1 cellular context compared by ENCODE assay signal in genomic region chrX:41332988-41333743, GRCh38.
TF ChIP-seq lines count a peak whose summit lies in the region.

No MANE protein-coding gene starts in this region.

TF ChIP-seq in HepG2, 621 proteins besides CTCF, POLR2A, EP300 and RAD21 (continued from another document and continues in another):
- TF ChIP-seq SMAD3 (CRISPR knock-in tag; IDR thresholded peaks at IDR 0.05) (no peak), ZNF414 (CRISPR knock-in tag; IDR thresholded peaks at IDR 0.05) (0 out of 2 replicates have a peak, but pooled peaks have one; percentile 23), ZNF761 (CRISPR knock-in tag; conservative IDR thresholded peaks at IDR 0.05) (no peak), ZBTB3 (CRISPR knock-in tag; IDR thresholded peaks at IDR 0.05; ENCODE audit: borderline replicate concordance, low read depth) (no peak), ZNF530 (CRISPR knock-in tag; IDR thresholded peaks at IDR 0.05; ENCODE audit: low read depth) (no peak), AGO2 (optimal IDR thresholded peaks at IDR 0.05; ENCODE audit: low read depth, low read length) (peak; percentile 57), ZNF589 (CRISPR knock-in tag; conservative IDR thresholded peaks at IDR 0.05) (no peak), BORCS8-MEF2B (CRISPR knock-in tag; IDR thresholded peaks at IDR 0.05) (no peak), PTBP1 (IDR thresholded peaks at IDR 0.05; ENCODE audit: low read depth, low read length, poor library complexity, severe bottlenecking) (no peak), MIER3 (CRISPR knock-in tag; IDR thresholded peaks at IDR 0.05; ENCODE audit: borderline replicate concordance) (peak; percentile 17; the same call in 1 of the 2 replicates), ZNF746 (CRISPR knock-in tag; IDR thresholded peaks at IDR 0.05) (peak; percentile 81), HNF4G (IDR thresholded peaks at IDR 0.05; ENCODE audit: borderline replicate concordance, low read depth, low read length) (no peak), HNF4G (CRISPR knock-in tag; IDR thresholded peaks at IDR 0.05; ENCODE audit: borderline replicate concordance, low read depth) (no peak), ZSCAN30 (CRISPR knock-in tag; IDR thresholded peaks at IDR 0.05) (peak; percentile 44; the same call in 1 of the 2 replicates), PPARG (CRISPR knock-in tag; conservative IDR thresholded peaks at IDR 0.05) (no peak), PAWR (CRISPR knock-in tag; IDR thresholded peaks at IDR 0.05; ENCODE audit: borderline replicate concordance) (no peak), SRY (CRISPR knock-in tag; IDR thresholded peaks at IDR 0.05) (no peak), ZNF382 (CRISPR knock-in tag; IDR thresholded peaks at IDR 0.05; ENCODE audit: borderline replicate concordance) (no peak), PATZ1 (CRISPR knock-in tag; IDR thresholded peaks at IDR 0.05) (peak; percentile 89), HMG20B (CRISPR knock-in tag; conservative IDR thresholded peaks at IDR 0.05) (no peak), ZNF292 (CRISPR knock-in tag; IDR thresholded peaks at IDR 0.05; ENCODE audit: borderline replicate concordance, low read depth) (no peak), YEATS2 (CRISPR knock-in tag; IDR thresholded peaks at IDR 0.05; ENCODE audit: borderline replicate concordance) (peak; percentile 51; the same call in 1 of the 2 replicates), KDM2A (CRISPR knock-in tag; IDR thresholded peaks at IDR 0.05; ENCODE audit: borderline replicate concordance, low read depth) (no peak; the same call in 1 of the 2 replicates), ARID5B (CRISPR knock-in tag; IDR thresholded peaks at IDR 0.05) (0 out of 2 replicates have a peak, but pooled peaks have one; percentile 21), ZNF3 (CRISPR knock-in tag; IDR thresholded peaks at IDR 0.05) (no peak), ZNF749 (CRISPR knock-in tag; IDR thresholded peaks at IDR 0.05; ENCODE audit: borderline replicate concordance) (no peak), ZUFSP (CRISPR knock-in tag; IDR thresholded peaks at IDR 0.05; ENCODE audit: borderline replicate concordance) (no peak), ETV6 (CRISPR knock-in tag; conservative IDR thresholded peaks at IDR 0.05) (no peak), ZNF784 (CRISPR knock-in tag; IDR thresholded peaks at IDR 0.05; ENCODE audit: borderline replicate concordance) (no peak), ZC3H13 (CRISPR knock-in tag; IDR thresholded peaks at IDR 0.05) (no peak), FLYWCH1 (CRISPR knock-in tag; IDR thresholded peaks at IDR 0.05) (no peak), NPAS2 (CRISPR knock-in tag; IDR thresholded peaks at IDR 0.05; ENCODE audit: borderline replicate concordance) (no peak), NFYB (CRISPR knock-in tag; IDR thresholded peaks at IDR 0.05) (no peak)
- TF ChIP-seq, protein P1, sequence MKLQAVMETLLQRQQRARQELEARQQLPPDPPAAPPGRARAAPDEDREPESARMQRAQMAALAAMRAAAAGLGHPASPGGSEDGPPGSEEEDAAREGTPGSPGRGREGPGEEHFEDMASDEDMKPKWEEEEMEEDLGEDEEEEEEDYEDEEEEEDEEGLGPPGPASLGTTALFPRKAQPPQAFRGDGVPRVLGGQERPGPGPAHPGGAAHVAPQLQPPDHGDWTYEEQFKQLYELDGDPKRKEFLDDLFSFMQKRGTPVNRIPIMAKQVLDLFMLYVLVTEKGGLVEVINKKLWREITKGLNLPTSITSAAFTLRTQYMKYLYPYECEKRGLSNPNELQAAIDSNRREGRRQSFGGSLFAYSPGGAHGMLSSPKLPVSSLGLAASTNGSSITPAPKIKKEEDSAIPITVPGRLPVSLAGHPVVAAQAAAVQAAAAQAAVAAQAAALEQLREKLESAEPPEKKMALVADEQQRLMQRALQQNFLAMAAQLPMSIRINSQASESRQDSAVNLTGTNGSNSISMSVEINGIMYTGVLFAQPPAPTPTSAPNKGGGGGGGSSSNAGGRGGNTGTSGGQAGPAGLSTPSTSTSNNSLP (IDR thresholded peaks at IDR 0.05; ENCODE audit: low read depth, low read length) = no peak
- TF ChIP-seq, protein P2, sequence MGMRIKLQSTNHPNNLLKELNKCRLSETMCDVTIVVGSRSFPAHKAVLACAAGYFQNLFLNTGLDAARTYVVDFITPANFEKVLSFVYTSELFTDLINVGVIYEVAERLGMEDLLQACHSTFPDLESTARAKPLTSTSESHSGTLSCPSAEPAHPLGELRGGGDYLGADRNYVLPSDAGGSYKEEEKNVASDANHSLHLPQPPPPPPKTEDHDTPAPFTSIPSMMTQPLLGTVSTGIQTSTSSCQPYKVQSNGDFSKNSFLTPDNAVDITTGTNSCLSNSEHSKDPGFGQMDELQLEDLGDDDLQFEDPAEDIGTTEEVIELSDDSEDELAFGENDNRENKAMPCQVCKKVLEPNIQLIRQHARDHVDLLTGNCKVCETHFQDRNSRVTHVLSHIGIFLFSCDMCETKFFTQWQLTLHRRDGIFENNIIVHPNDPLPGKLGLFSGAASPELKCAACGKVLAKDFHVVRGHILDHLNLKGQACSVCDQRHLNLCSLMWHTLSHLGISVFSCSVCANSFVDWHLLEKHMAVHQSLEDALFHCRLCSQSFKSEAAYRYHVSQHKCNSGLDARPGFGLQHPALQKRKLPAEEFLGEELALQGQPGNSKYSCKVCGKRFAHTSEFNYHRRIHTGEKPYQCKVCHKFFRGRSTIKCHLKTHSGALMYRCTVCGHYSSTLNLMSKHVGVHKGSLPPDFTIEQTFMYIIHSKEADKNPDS (CRISPR knock-in tag; IDR thresholded peaks at IDR 0.05) = no peak
- TF ChIP-seq, protein P3, sequence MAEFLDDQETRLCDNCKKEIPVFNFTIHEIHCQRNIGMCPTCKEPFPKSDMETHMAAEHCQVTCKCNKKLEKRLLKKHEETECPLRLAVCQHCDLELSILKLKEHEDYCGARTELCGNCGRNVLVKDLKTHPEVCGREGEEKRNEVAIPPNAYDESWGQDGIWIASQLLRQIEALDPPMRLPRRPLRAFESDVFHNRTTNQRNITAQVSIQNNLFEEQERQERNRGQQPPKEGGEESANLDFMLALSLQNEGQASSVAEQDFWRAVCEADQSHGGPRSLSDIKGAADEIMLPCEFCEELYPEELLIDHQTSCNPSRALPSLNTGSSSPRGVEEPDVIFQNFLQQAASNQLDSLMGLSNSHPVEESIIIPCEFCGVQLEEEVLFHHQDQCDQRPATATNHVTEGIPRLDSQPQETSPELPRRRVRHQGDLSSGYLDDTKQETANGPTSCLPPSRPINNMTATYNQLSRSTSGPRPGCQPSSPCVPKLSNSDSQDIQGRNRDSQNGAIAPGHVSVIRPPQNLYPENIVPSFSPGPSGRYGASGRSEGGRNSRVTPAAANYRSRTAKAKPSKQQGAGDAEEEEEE (CRISPR knock-in tag; IDR thresholded peaks at IDR 0.05; ENCODE audit: borderline replicate concordance) = no peak
- TF ChIP-seq, protein P4, sequence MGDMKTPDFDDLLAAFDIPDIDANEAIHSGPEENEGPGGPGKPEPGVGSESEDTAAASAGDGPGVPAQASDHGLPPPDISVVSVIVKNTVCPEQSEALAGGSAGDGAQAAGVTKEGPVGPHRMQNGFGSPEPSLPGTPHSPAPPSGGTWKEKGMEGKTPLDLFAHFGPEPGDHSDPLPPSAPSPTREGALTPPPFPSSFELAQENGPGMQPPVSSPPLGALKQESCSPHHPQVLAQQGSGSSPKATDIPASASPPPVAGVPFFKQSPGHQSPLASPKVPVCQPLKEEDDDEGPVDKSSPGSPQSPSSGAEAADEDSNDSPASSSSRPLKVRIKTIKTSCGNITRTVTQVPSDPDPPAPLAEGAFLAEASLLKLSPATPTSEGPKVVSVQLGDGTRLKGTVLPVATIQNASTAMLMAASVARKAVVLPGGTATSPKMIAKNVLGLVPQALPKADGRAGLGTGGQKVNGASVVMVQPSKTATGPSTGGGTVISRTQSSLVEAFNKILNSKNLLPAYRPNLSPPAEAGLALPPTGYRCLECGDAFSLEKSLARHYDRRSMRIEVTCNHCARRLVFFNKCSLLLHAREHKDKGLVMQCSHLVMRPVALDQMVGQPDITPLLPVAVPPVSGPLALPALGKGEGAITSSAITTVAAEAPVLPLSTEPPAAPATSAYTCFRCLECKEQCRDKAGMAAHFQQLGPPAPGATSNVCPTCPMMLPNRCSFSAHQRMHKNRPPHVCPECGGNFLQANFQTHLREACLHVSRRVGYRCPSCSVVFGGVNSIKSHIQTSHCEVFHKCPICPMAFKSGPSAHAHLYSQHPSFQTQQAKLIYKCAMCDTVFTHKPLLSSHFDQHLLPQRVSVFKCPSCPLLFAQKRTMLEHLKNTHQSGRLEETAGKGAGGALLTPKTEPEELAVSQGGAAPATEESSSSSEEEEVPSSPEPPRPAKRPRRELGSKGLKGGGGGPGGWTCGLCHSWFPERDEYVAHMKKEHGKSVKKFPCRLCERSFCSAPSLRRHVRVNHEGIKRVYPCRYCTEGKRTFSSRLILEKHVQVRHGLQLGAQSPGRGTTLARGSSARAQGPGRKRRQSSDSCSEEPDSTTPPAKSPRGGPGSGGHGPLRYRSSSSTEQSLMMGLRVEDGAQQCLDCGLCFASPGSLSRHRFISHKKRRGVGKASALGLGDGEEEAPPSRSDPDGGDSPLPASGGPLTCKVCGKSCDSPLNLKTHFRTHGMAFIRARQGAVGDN (CRISPR knock-in tag; IDR thresholded peaks at IDR 0.05) = peak; percentile 84
